16 cellular contexts compared by ENCODE assay signal in the genomic region with DNA sequence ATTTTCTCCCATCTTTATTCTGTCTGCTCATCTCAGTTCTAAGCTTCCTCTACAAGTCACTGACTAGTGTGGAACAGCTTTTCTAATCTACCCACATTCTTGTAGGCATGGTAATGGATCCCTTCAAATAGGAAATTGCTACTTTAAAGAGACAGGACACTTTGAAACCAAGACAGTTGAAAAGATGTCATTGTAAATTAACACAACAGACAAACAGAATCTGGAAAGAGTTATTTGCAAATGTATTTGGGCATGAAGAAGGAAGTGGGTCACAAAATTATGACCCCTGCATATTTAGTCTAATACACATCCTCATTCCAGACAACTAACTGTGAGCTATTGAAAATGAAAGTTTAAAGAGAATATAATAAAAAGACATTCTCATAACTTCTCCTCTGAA.
DNase-seq lines count a peak whose midpoint lies in the region; ATAC-seq and TF ChIP-seq lines count a peak whose summit lies in the region.
"Had no signal": no experiment of that assay in that cellular context is flagged by ENCODE, and none has a peak within 500 bp of the region (broad histone marks: within the 10 kb centered on the region; RNA-seq: fewer than 3 reads in every experiment).

No MANE protein-coding gene starts in this region.

- no peaks in the 10 kb centered on the region for H3K27me3 Mint-ChIP-seq in H9 (ENCODE audit: low read depth)
- H3K27me3 Mint-ChIP-seq: activated naive CD4-positive, alpha-beta T cell treated with anti-CD3 and anti-CD28 coated beads, Interleukin-2, amount 50 U/mL, for 24 hours; stimulated activated naive B cell treated with anti-CD40 and anti-IgM and Interleukin-4, amounts not matched to agents 10 μg/mL and 1 μg/mL and 100 μg/mL, for 72 hours had no signal

- no peak overlapping the region for H3K18ac ChIP-seq in H9 (ENCODE audit: insufficient read length, low read depth, low read length)

- H4K5ac ChIP-seq in H9 (ENCODE audit: insufficient read length, low read depth, low read length): no peak overlapping the region

- H3T11ph ChIP-seq in H9 (ENCODE audit: low read length): no peak overlapping the region

- H3K4ac ChIP-seq in H9 (ENCODE audit: low read depth, low read length): no peak overlapping the region

- ATAC-seq in HG03139 (IDR thresholded peaks at IDR 0.05; ENCODE audit: unreplicated experiment): no peak
- ATAC-seq: stimulated activated naive B cell treated with anti-CD40 and anti-IgM and Interleukin-4, amounts not matched to agents 10 μg/mL and 1 μg/mL and 100 μg/mL, for 72 hours had no signal

- no peak for TF ChIP-seq CTCF in fibroblast of mammary gland (conservative IDR thresholded peaks at IDR 0.05; ENCODE audit: control insufficient read depth, insufficient read depth, low read depth, low read length)
- TF ChIP-seq CTCF in H9 (conservative IDR thresholded peaks at IDR 0.05): no peak

- no peak overlapping the region for H3K27ac Mint-ChIP-seq in H9
- H3K27ac Mint-ChIP-seq: activated naive CD4-positive, alpha-beta T cell treated with anti-CD3 and anti-CD28 coated beads, Interleukin-2, amount 50 U/mL, for 24 hours; immature natural killer cell; stimulated activated naive B cell treated with anti-CD40 and anti-IgM and Interleukin-4, amounts not matched to agents 10 μg/mL and 1 μg/mL and 100 μg/mL, for 72 hours had no signal

- no peak overlapping the region for H4K8ac ChIP-seq in H9 (replicated peaks; ENCODE audit: insufficient read length, low read depth, low read length)

- no peak overlapping the region for H3K23ac ChIP-seq in H9 (ENCODE audit: insufficient read length, low read depth, low read length)

- H2BK12ac ChIP-seq in H9 (ENCODE audit: insufficient read length, low read depth, low read length): no peak overlapping the region

- H2BK5ac ChIP-seq in H9 (ENCODE audit: insufficient read length, low read length): no peak overlapping the region

- no peak overlapping the region for H3K9ac ChIP-seq in H9 (ENCODE audit: extremely low read depth, insufficient read length, low read length)

- peak; percentile 46 for DNase-seq in GM04504 (ENCODE audit: low read depth)
- DNase-seq in RPMI7951 (ENCODE audit: low read depth): peak; percentile 66
- peak; percentile 40 for DNase-seq in fibroblast of mammary gland (ENCODE audit: low read depth)
- peak; percentile 8 for DNase-seq in pulmonary artery endothelial cell (ENCODE audit: low read depth, low spot score)
- DNase-seq in NCI-H1436 (lab: John Stamatoyannopoulos, UW): no peak
- DNase-seq in H9: no peak
- DNase-seq in activated CD4-positive, alpha-beta T cell treated with anti-CD3 and anti-CD28 coated beads, Interleukin-2, amount 50 U/mL, for 4 hours: no peak
- DNase-seq: activated CD8-positive, alpha-beta memory T cell treated with anti-CD3 and anti-CD28 coated beads for 24 hours; effector CD4-positive, alpha-beta T cell; immature natural killer cell; NCI-H187; stimulated activated naive B cell treated with anti-CD40 and anti-IgM and Interleukin-4, amounts not matched to agents 10 μg/mL and 1 μg/mL and 100 μg/mL, for 72 hours; T-helper 2 cell had no signal

- no peaks in the 10 kb centered on the region for H3K23me2 ChIP-seq in H9 (ENCODE audit: insufficient read length, low read depth, low read length, poor library complexity, severe bottlenecking)

- no peaks in the 10 kb centered on the region for H3K79me1 ChIP-seq in H9 (ENCODE audit: insufficient read depth, low read depth, low read length, poor library complexity, severe bottlenecking)

- H4K91ac ChIP-seq in H9 (ENCODE audit: insufficient read length, low read depth, low read length): no peak overlapping the region

- no peaks in the 10 kb centered on the region for H3K79me2 ChIP-seq in H9 (ENCODE audit: insufficient read depth, low read length)

- no peak overlapping the region for H3K56ac ChIP-seq in H9 (ENCODE audit: insufficient read length, low read depth, low read length)

- no peak overlapping the region for H2AK5ac ChIP-seq in H9 (ENCODE audit: insufficient read length, low read length)

- H2AFZ ChIP-seq in H9 (ENCODE audit: low read length): no peak overlapping the region

- no peaks in the 10 kb centered on the region for H4K20me1 ChIP-seq in H9 (ENCODE audit: control insufficient read depth, insufficient read depth, insufficient read length)

- no peak overlapping the region for H3K4me3 Mint-ChIP-seq in H9
- H3K4me3 Mint-ChIP-seq: activated naive CD4-positive, alpha-beta T cell treated with anti-CD3 and anti-CD28 coated beads, Interleukin-2, amount 50 U/mL, for 24 hours; immature natural killer cell; neural crest cell; stimulated activated naive B cell treated with anti-CD40 and anti-IgM and Interleukin-4, amounts not matched to agents 10 μg/mL and 1 μg/mL and 100 μg/mL, for 72 hours had no signal

- H2BK120ac ChIP-seq in H9 (ENCODE audit: low read depth, low read length, poor library complexity, severe bottlenecking): no peak overlapping the region

- no peaks in the 10 kb centered on the region; the same call in 1 of the 2 replicates for H3K4me1 ChIP-seq in H9 (ENCODE audit: insufficient read depth, low read length)

- H2BK15ac ChIP-seq in H9 (ENCODE audit: low read depth, low read length): no peak overlapping the region

- H2BK20ac ChIP-seq in H9 (ENCODE audit: low read depth, low read length, poor library complexity, severe bottlenecking): no peak overlapping the region

- no peak overlapping the region for H3K27ac ChIP-seq in H9 (ENCODE audit: insufficient read length, low read depth, low read length)

- H3K27me3 ChIP-seq in H9 (ENCODE audit: insufficient read depth, low read length): no peaks in the 10 kb centered on the region

- H3K4me2 ChIP-seq in H9 (ENCODE audit: insufficient read depth, insufficient read length, low read length): no peak overlapping the region

- peaks cover 17% of the 10 kb centered on the region in 2 experiments for H3K4me1 Mint-ChIP-seq in H9
- H3K4me1 Mint-ChIP-seq: activated naive CD4-positive, alpha-beta T cell treated with anti-CD3 and anti-CD28 coated beads, Interleukin-2, amount 50 U/mL, for 24 hours; immature natural killer cell had no signal

- no peak overlapping the region for H3K14ac ChIP-seq in H9 (ENCODE audit: insufficient read depth, low read length)

- H3K4me3 ChIP-seq in fibroblast of mammary gland (ENCODE audit: control insufficient read depth, low read depth, low read length): no peak overlapping the region

- H3K36me3 Mint-ChIP-seq in H9 (ENCODE audit: insufficient read depth in 1 of 3, low read depth in 3 of 3): no peaks in the 10 kb centered on the region
- H3K36me3 Mint-ChIP-seq: activated naive CD4-positive, alpha-beta T cell treated with anti-CD3 and anti-CD28 coated beads, Interleukin-2, amount 50 U/mL, for 24 hours; immature natural killer cell; stimulated activated naive B cell treated with anti-CD40 and anti-IgM and Interleukin-4, amounts not matched to agents 10 μg/mL and 1 μg/mL and 100 μg/mL, for 72 hours had no signal

- H3K9me3 Mint-ChIP-seq in H9: no peaks in the 10 kb centered on the region; a peak in 1 of 5 replicates
- H3K9me3 Mint-ChIP-seq: activated naive CD4-positive, alpha-beta T cell treated with anti-CD3 and anti-CD28 coated beads, Interleukin-2, amount 50 U/mL, for 24 hours; neural crest cell; stimulated activated naive B cell treated with anti-CD40 and anti-IgM and Interleukin-4, amounts not matched to agents 10 μg/mL and 1 μg/mL and 100 μg/mL, for 72 hours had no signal

- H3K9me3 ChIP-seq in H9 (ENCODE audit: control insufficient read depth, low read depth, low read length): no peaks in the 10 kb centered on the region

Comparison
In these comparisons a context has a peak if more than half of its experiments do, and no peak if none do; other contexts are left out.
1. DNase-seq: peak in GM04504 (single experiment), RPMI7951 (single experiment), fibroblast of mammary gland (single experiment) and pulmonary artery endothelial cell (single experiment); none in NCI-H1436 (single experiment), H9 (single experiment) and activated CD4-positive, alpha-beta T cell treated with anti-CD3 and anti-CD28 coated beads, Interleukin-2, amount 50 U/mL, for 4 hours (0 of 2).